ENCODE assay signal across 9 cellular contexts in the genomic region with DNA sequence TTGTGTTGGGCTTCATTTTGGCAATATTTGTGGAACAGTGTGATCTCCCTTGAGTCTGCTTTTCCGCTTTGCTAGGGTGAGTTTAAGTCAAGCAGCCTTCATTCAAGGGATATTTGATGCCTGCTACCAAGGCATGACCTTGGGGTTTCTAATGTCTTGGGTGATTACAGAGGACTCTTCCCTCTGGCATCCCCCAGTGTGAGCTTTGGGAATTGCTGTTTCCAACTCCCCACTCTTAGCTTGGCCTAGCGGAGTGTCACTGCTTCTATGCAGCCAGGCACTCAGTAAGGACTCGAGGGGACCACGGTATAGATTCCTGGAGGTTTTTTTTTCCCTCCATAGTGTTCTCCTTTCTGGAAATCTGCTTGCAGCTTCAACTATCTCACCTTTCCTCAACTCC. TPM values are rescaled to one million over a fixed set of nuclear protein-coding genes. Genes with fewer than 3 reads are reported as not detected.
A peak's percentile ranks its signal among the peaks of the same experiment; 100 is the strongest.
DNase-seq lines count a peak whose midpoint lies in the region; ATAC-seq and TF ChIP-seq lines count a peak whose summit lies in the region.
"Had no signal": no experiment of that assay in that cellular context is flagged by ENCODE, and none has a peak within 500 bp of the region (broad histone marks: within the 10 kb centered on the region; RNA-seq: fewer than 3 reads in every experiment).

No MANE protein-coding gene starts in this region.

- H3K23ac ChIP-seq in trophoblast cell (ENCODE audit: low read length): no peak overlapping the region

- ATAC-seq in HG02623 (IDR thresholded peaks at IDR 0.05; ENCODE audit: unreplicated experiment): no peak

- no peak overlapping the region for H3K4ac ChIP-seq in trophoblast cell (ENCODE audit: low read depth, low read length)

- no peak overlapping the region for H2BK5ac ChIP-seq in trophoblast cell (ENCODE audit: low read depth, low read length, poor library complexity)

- H2BK120ac ChIP-seq in trophoblast cell (ENCODE audit: insufficient read depth, low read length, poor library complexity): no peak overlapping the region

- H4K91ac ChIP-seq in trophoblast cell (ENCODE audit: low read depth, low read length): no peak overlapping the region

- no peaks in the 10 kb centered on the region for H3K79me2 ChIP-seq in trophoblast cell (ENCODE audit: control insufficient read depth, insufficient read depth, low read length, poor library complexity)

- DNase-seq in RPMI7951 (ENCODE audit: low read depth) (peak; percentile 27), fibroblast of villous mesenchyme (ENCODE audit: low read depth) (no peak), NCI-H187 (lab: John Stamatoyannopoulos, UW) (no peak), midbrain (lab: John Stamatoyannopoulos, UW) (no peak), trophoblast cell (no peak)
- DNase-seq: CD4-positive, CD25-positive, alpha-beta regulatory T cell had no signal

- H3K14ac ChIP-seq in trophoblast cell (ENCODE audit: low read length): no peak overlapping the region

- no peak overlapping the region for H3K4me2 ChIP-seq in trophoblast cell (ENCODE audit: low read length)

- no peak overlapping the region for H3K18ac ChIP-seq in trophoblast cell (ENCODE audit: low read length)

- H3K9me3 ChIP-seq in trophoblast cell (ENCODE audit: insufficient read depth, low read depth, low read length): no peaks in the 10 kb centered on the region

- 0 out of 2 replicates have a peak, but pooled peaks have one; percentile 21 for TF ChIP-seq CTCF in 22Rv1 (IDR thresholded peaks at IDR 0.05)
- TF ChIP-seq CTCF in GM12875 (IDR thresholded peaks at IDR 0.05; ENCODE audit: borderline replicate concordance, insufficient read depth, low read depth, low read length): peak; percentile 29; the same call in 1 of the 2 replicates
- peak; percentile 47 for TF ChIP-seq CTCF in fibroblast of villous mesenchyme (IDR thresholded peaks at IDR 0.05; ENCODE audit: insufficient read depth, low read depth, low read length)

- H3K27ac ChIP-seq in 22Rv1 (no peak overlapping the region), trophoblast cell (ENCODE audit: low read depth, low read length) (no peak overlapping the region)

- H2AFZ ChIP-seq in trophoblast cell (ENCODE audit: insufficient read depth, low read length, poor library complexity): no peak overlapping the region

- H3K9ac ChIP-seq in trophoblast cell (ENCODE audit: low read length): no peak overlapping the region

- H3K4me3 ChIP-seq in GM12875 (ENCODE audit: low read depth, low read length): no peak overlapping the region
- no peak overlapping the region for H3K4me3 ChIP-seq in fibroblast of villous mesenchyme (ENCODE audit: low read depth, low read length)
- H3K4me3 ChIP-seq in trophoblast cell (ENCODE audit: low read depth, low read length): no peak overlapping the region

- no peaks in the 10 kb centered on the region for H3K27me3 ChIP-seq in trophoblast cell (ENCODE audit: insufficient read depth, low read length)

- H2BK12ac ChIP-seq in trophoblast cell (ENCODE audit: low read length): no peak overlapping the region

- H4K8ac ChIP-seq in trophoblast cell (ENCODE audit: low read depth, low read length): no peak overlapping the region

- no peaks in the 10 kb centered on the region for H3K4me1 ChIP-seq in trophoblast cell (ENCODE audit: control insufficient read depth in 1 of 2, insufficient read depth in 2 of 2, low read length in 2 of 2)

- H2AK5ac ChIP-seq in trophoblast cell (ENCODE audit: low read length): no peak overlapping the region

- no peaks in the 10 kb centered on the region for H3K36me3 ChIP-seq in trophoblast cell (ENCODE audit: control insufficient read depth in 1 of 2, insufficient read depth in 2 of 2, low read length in 2 of 2)

- no CpG with 5 or more reads among the region's 4 CpGs for WGBS in trophoblast cell (ENCODE audit: extremely low coverage, insufficient coverage, insufficient read length)

- H4K12ac ChIP-seq in trophoblast cell (ENCODE audit: low read depth, low read length): no peak overlapping the region

- no peaks in the 10 kb centered on the region for H3K79me1 ChIP-seq in trophoblast cell (ENCODE audit: low read length)

RNA-seq across cellular contexts. Expression of gene GCNT3, which starts 21.1 kb away (rescaled TPM):
- not detected in 2 replicates for total RNA-seq in RPMI7951 (2014; rRNA removed; shearing (Covaris generic))
- under 0.01 TPM in 2 replicates for total RNA-seq in fibroblast of villous mesenchyme
- not detected in 2 replicates for polyA plus RNA-seq in trophoblast cell (2013)
- total RNA-seq: CD4-positive, CD25-positive, alpha-beta regulatory T cell had no signal

RNA-seq across cellular contexts. Expression of gene GTF2A2, which starts 24.6 kb away (rescaled TPM):
- total RNA-seq in RPMI7951 (2014; rRNA removed; shearing (Covaris generic)): 106 and 121 TPM in 2 replicates
- total RNA-seq in fibroblast of villous mesenchyme: 25.1 and 39.3 TPM in 2 replicates
- 163 and 188 TPM in 2 replicates for polyA plus RNA-seq in trophoblast cell (2013)

RNA-seq across cellular contexts. Expression of gene BNIP2, which starts 56.4 kb away (rescaled TPM):
- total RNA-seq in RPMI7951 (2014; rRNA removed; shearing (Covaris generic)): 127 and 159 TPM in 2 replicates
- 114 and 149 TPM in 2 replicates for total RNA-seq in fibroblast of villous mesenchyme
- 76.8 and 78.3 TPM in 2 replicates for polyA plus RNA-seq in trophoblast cell (2013)
